In the genomic region with DNA sequence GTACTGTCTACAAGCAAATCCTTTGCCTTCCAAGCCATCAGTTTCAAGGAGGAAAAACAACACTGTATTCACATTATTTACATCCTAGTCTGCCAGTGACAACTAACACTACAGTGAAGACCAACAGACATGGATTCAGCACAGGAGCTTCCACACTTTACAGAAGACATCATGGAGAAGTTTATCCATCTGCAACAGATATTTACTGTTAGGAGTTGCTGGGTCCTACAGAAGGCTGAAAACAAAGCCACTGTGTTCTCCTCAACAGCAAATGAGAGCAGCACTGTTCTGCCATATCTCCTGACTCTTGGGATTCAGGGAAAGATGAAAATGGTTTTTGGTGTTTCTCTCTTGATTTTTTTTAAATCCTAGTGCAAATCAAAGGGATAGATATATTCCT, we compare ENCODE assay signal across 21 cellular contexts.
"Had no signal": no experiment of that assay in that cellular context is flagged by ENCODE, and none has a peak within 500 bp of the region (broad histone marks: within the 10 kb centered on the region; RNA-seq: fewer than 3 reads in every experiment).

No MANE protein-coding gene starts in this region.

- ATAC-seq: activated T-cell treated with anti-CD3 and anti-CD28 coated beads, Interleukin-2, amount 50 U/mL, for 72 hours; left colon had no signal

- DNase-seq: activated CD4-positive, alpha-beta memory T cell treated with anti-CD3 and anti-CD28 coated beads, Interleukin-2, amount 10 ng/mL, durations not matched to agents 7 days and 5 days; activated CD4-positive, alpha-beta T cell treated with anti-CD3 and anti-CD28 coated beads for 48 hours; activated CD4-positive, CD25-positive, alpha-beta regulatory T cell; activated effector memory CD4-positive, alpha-beta T cell treated with Interleukin-2 at 50 U/mL for 16 hours; activated naive CD4-positive, alpha-beta T cell treated with anti-CD3 and anti-CD28 coated beads for 36 hours; activated naive CD8-positive, alpha-beta T cell treated with anti-CD3 and anti-CD28 coated beads, Interleukin-2, amount 10 ng/mL, durations not matched to agents 7 days and 5 days; activated T-cell treated with anti-CD3 and anti-CD28 coated beads, Interleukin-2, amount 50 U/mL, for 72 hours; amniotic stem cell; cerebellar nuclear complex; cortex of kidney; erythroblast; foreskin fibroblast; glutamatergic neuron; left colon; mesenchymal stem cell; naive B cell; retina; stimulated activated CD4-positive, alpha-beta T cell treated with anti-CD3 and anti-CD28 coated beads, Interleukin-2, amount 100 ng/mL, for 48 hours; stimulated activated naive CD4-positive, alpha-beta T cell; T1000; tibial artery had no signal
